17 cellular contexts compared by ENCODE assay signal in genomic region chr2:239948100-239948881, GRCh38.
A peak's percentile ranks its signal among the peaks of the same experiment; 100 is the strongest.
DNase-seq lines count a peak whose midpoint lies in the region; ATAC-seq and TF ChIP-seq lines count a peak whose summit lies in the region.
"Had no signal": no experiment of that assay in that cellular context is flagged by ENCODE, and none has a peak within 500 bp of the region (broad histone marks: within the 10 kb centered on the region; RNA-seq: fewer than 3 reads in every experiment).

No MANE protein-coding gene starts in this region.

- H3K9me3 ChIP-seq in DND-41 (ENCODE audit: insufficient read depth, low read length, severe bottlenecking) (no peaks in the 10 kb centered on the region), adrenal gland (replicated peaks in 1 of 3) (no peaks in the 10 kb centered on the region), spleen (no peaks in the 10 kb centered on the region), mammary epithelial cell (replicated peaks; ENCODE audit: insufficient read depth, low read length) (no peaks in the 10 kb centered on the region)
- H3K9me3 ChIP-seq: neutrophil had no signal

- H3K4me3 ChIP-seq in DND-41 (ENCODE audit: low read depth in 1 of 2, low read length in 2 of 2): no peak overlapping the region
- no peak overlapping the region for H3K4me3 ChIP-seq in adrenal gland
- H3K4me3 ChIP-seq in spleen: no peak overlapping the region
- no peak overlapping the region for H3K4me3 ChIP-seq in mammary epithelial cell (replicated peaks in 1 of 3; ENCODE audit: insufficient read depth in 1 of 3, low read depth in 2 of 3, low read length in 3 of 3)
- H3K4me3 ChIP-seq: hepatocyte had no signal

- BruUV-seq in mammary epithelial cell (replicated peaks; lab: Mats Ljungman, UMichigan): no TSS peak

- dilution Hi-C loops in mammary epithelial cell (cut with HindIII; ENCODE audit: low sequenced_read_pairs): no loop called here

- in situ Hi-C loops in mammary epithelial cell (cut with MboI; ENCODE audit: low sequenced_read_pairs in 2 of 2): no loop called here

- peaks cover 10% of the 10 kb centered on the region for H3K36me3 ChIP-seq in DND-41 (ENCODE audit: insufficient read depth, low read length)
- H3K36me3 ChIP-seq in adrenal gland (replicated peaks in 1 of 2): no peaks in the 10 kb centered on the region
- peaks cover 0 to 16% (median 0%) of the 10 kb centered on the region in 6 donors for H3K36me3 ChIP-seq in spleen
- H3K36me3 ChIP-seq in mammary epithelial cell (ENCODE audit: insufficient read depth, low read length): no peaks in the 10 kb centered on the region
- H3K36me3 ChIP-seq: neutrophil had no signal

- peaks cover 18% of the 10 kb centered on the region for H3K4me1 ChIP-seq in DND-41 (ENCODE audit: insufficient read depth, low read length)
- peaks cover 3 to 5% of the 10 kb centered on the region in 2 donors for H3K4me1 ChIP-seq in adrenal gland (replicated peaks in 1 of 2)
- peaks cover 0 to 27% (median 15%) of the 10 kb centered on the region in 6 donors for H3K4me1 ChIP-seq in spleen
- no peaks in the 10 kb centered on the region for H3K4me1 ChIP-seq in mammary epithelial cell (ENCODE audit: insufficient read depth, low read length)

- H2AFZ ChIP-seq in DND-41 (ENCODE audit: low read depth, low read length) (no peak overlapping the region), mammary epithelial cell (ENCODE audit: low read depth, low read length) (no peak overlapping the region)
- H2AFZ ChIP-seq: hepatocyte had no signal

- intact Hi-C loops in adrenal gland (cut with DNase I): no loop called here
- intact Hi-C loops in spleen (cut with DNase I; ENCODE audit: low total_unique reads): no loop called here
- intact Hi-C loops in mammary epithelial cell (cut with micrococcal nuclease): no loop called here

- H3K27ac ChIP-seq in DND-41 (ENCODE audit: low read length) (peak overlapping the region; percentile 66), adrenal gland (no peak overlapping the region), spleen (no peak overlapping the region), mammary epithelial cell (ENCODE audit: insufficient read depth, low read depth, low read length) (no peak overlapping the region)
- H3K27ac ChIP-seq: hepatocyte, neutrophil had no signal

- H3K79me2 ChIP-seq in DND-41 (ENCODE audit: insufficient read depth, low read length): no peaks in the 10 kb centered on the region
- no peaks in the 10 kb centered on the region for H3K79me2 ChIP-seq in mammary epithelial cell (ENCODE audit: insufficient read depth, low read length)
- H3K79me2 ChIP-seq: hepatocyte had no signal

- no peak for DNase-seq in DND-41
- peak in 4 of 7 donors; percentile 9 to 33 (median 13) for DNase-seq in adrenal gland
- peak; percentile 28 for DNase-seq in left lobe of liver (ENCODE audit: low spot score)
- DNase-seq in spleen: peak; percentile 51
- DNase-seq in pons (ENCODE audit: low spot score): no peak
- no peak for DNase-seq in mammary epithelial cell
- no peak for DNase-seq in COR-L47 (lab: John Stamatoyannopoulos, UW)
- DNase-seq: activated CD8-positive, alpha-beta T cell treated with anti-CD3 and anti-CD28 coated beads, Interleukin-2, amount 10 ng/mL, durations not matched to agents 7 days and 5 days; Kasumi-1; NCI-H1105; NCI-H524 treated with DMSO at 0.1 percent for 48 hours; SHP77 treated with DMSO at 0.1 percent for 48 hours; stimulated activated CD4-positive, alpha-beta T cell treated with anti-CD3 and anti-CD28 coated beads, Interleukin-2, amount 100 ng/mL, for 24 hours had no signal

- TF ChIP-seq CTCF in DND-41 (IDR thresholded peaks at IDR 0.05; ENCODE audit: borderline replicate concordance, extremely low read depth, low read length, poor library complexity, severe bottlenecking): no peak
- no peak for TF ChIP-seq CTCF in adrenal gland (IDR thresholded peaks at IDR 0.05)
- TF ChIP-seq CTCF in spleen (IDR thresholded peaks at IDR 0.05 in 8 of 11, conservative IDR thresholded peaks at IDR 0.05 in 3 of 11): no peak
- no peak for TF ChIP-seq CTCF in mammary epithelial cell (conservative IDR thresholded peaks at IDR 0.05 in 1 of 2, IDR thresholded peaks at IDR 0.05 in 1 of 2; ENCODE audit: extremely low read depth in 1 of 2, insufficient read depth in 1 of 2, low read depth in 1 of 2, low read length in 2 of 2)

- H3K27me3 ChIP-seq in DND-41 (ENCODE audit: insufficient read depth, low read length, poor library complexity): no peaks in the 10 kb centered on the region
- no peaks in the 10 kb centered on the region for H3K27me3 ChIP-seq in adrenal gland
- no peaks in the 10 kb centered on the region for H3K27me3 ChIP-seq in spleen (replicated peaks in 1 of 7)
- no peaks in the 10 kb centered on the region for H3K27me3 ChIP-seq in mammary epithelial cell (ENCODE audit: insufficient read depth, low read length)
- H3K27me3 ChIP-seq: hepatocyte, neutrophil had no signal

- CTCF ChIA-PET in mammary epithelial cell (lab: Charles Lee; ENCODE audit: low non-redundant PET): no interaction called here

- H4K20me1 ChIP-seq in DND-41 (ENCODE audit: insufficient read depth, low read length) (no peaks in the 10 kb centered on the region), mammary epithelial cell (ENCODE audit: insufficient read depth, low read length) (no peaks in the 10 kb centered on the region)

- H3K9ac ChIP-seq in DND-41 (ENCODE audit: low read depth, low read length) (no peak overlapping the region), mammary epithelial cell (ENCODE audit: insufficient read depth, low read length) (no peak overlapping the region)

- 88 to 95% (median 93%) methylated on average over 21 to 23 of the region's 23 CpGs for WGBS in adrenal gland, 4 donors
- WGBS in spleen, 5 donors: 88 to 95% (median 90%) methylated on average over 23 of the region's 23 CpGs
- 96% methylated on average over 21 of the region's 23 CpGs for WGBS in mammary epithelial cell (ENCODE audit: low coverage, missing lambda C conversion rate)

- ATAC-seq in DND-41 (ENCODE audit: insufficient read depth, low read depth): no peak
- ATAC-seq in left lobe of liver: no peak
- no peak for ATAC-seq in GM21723 (IDR thresholded peaks at IDR 0.05; ENCODE audit: unreplicated experiment)
- ATAC-seq: activated CD8-positive, alpha-beta T cell treated with anti-CD3 and anti-CD28 coated beads, Interleukin-2, amount 10 ng/mL, durations not matched to agents 7 days and 5 days; activated T-helper 17 cell treated with anti-CD3 and anti-CD28 coated beads, Interleukin-2, amount 50 U/mL, for 72 hours had no signal

- TF ChIP-seq POLR2A in adrenal gland (IDR thresholded peaks at IDR 0.05) (no peak), spleen (IDR thresholded peaks at IDR 0.05) (no peak)

- H3K4me2 ChIP-seq in DND-41 (ENCODE audit: insufficient read depth, low read length) (no peak overlapping the region), mammary epithelial cell (ENCODE audit: insufficient read depth, low read depth, low read length) (no peak overlapping the region)
- H3K4me2 ChIP-seq: hepatocyte had no signal

Comparison
In these comparisons a context has a peak if more than half of its experiments do, and no peak if none do; other contexts are left out.
1. DNase-seq: peak in adrenal gland (4 of 7), left lobe of liver (single experiment) and spleen (single experiment); none in DND-41 (single experiment), pons (single experiment), mammary epithelial cell (single experiment) and COR-L47 (single experiment).